11 cellular contexts compared by ENCODE assay signal in the genomic region with DNA sequence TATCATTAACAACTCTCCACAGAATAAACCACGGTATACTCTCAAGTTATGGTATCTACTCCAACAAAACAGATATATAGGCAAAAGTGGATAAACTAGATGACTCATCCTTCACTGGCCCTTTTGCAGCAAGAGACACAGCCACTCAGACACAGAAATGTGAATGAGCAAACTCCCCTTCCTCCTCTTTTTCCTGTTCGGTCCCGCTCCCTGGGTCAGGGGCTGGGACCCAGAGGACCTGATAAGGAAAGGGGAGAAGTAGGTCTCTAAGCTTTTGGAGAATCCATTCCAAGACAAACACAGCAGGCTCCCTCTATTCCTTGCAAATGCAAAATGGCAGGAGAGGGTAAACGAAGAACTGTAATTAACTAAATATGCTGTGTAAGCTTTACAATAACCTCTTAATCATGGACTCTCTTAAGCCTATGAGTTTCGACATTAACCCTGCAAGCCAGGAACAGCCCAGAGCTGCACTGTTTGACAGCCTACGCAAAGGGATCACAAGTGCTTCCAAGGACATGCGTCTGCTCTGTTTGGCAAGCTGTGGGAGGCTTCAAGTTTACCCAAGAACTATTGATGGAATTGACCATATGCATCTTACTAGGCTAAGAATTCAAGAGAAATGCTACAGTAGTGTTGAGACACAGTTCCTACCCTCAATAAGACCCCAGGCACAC.
DNase-seq lines count a peak whose midpoint lies in the region; ATAC-seq and TF ChIP-seq lines count a peak whose summit lies in the region.
"Had no signal": no experiment of that assay in that cellular context is flagged by ENCODE, and none has a peak within 500 bp of the region (broad histone marks: within the 10 kb centered on the region; RNA-seq: fewer than 3 reads in every experiment).

No MANE protein-coding gene starts in this region.

- H3K4me1 ChIP-seq in hepatocyte (ENCODE audit: insufficient read depth) (peaks cover 51% of the 10 kb centered on the region), stomach (peaks cover 13 to 66% (median 45%) of the 10 kb centered on the region in 4 donors), right lobe of liver (no peaks in the 10 kb centered on the region)

- ATAC-seq in right lobe of liver: no peak
- no peak for ATAC-seq in GM18870 (IDR thresholded peaks at IDR 0.05; ENCODE audit: unreplicated experiment)
- ATAC-seq: activated CD8-positive, alpha-beta memory T cell treated with anti-CD3 and anti-CD28 coated beads, Interleukin-2, amount 10 ng/mL, durations not matched to agents 7 days and 5 days; stimulated activated naive CD8-positive, alpha-beta T cell treated with anti-CD3 and anti-CD28 coated beads, Interleukin-15, amount 100 ng/mL, for 72 hours had no signal

- H2AFZ ChIP-seq in hepatocyte: no peak overlapping the region

- peak overlapping the region; percentile 52 for H3K27ac ChIP-seq in hepatocyte
- H3K27ac ChIP-seq in stomach: peak overlapping the region; percentile 13 to 71 (median 55)
- no peak overlapping the region for H3K27ac ChIP-seq in right lobe of liver
- H3K27ac ChIP-seq: KMS-11 had no signal

- H3K4me2 ChIP-seq in hepatocyte: peak overlapping the region; percentile 48
- H3K4me2 ChIP-seq: KMS-11 had no signal

- TF ChIP-seq POLR2A in stomach (IDR thresholded peaks at IDR 0.05) (no peak), right lobe of liver (IDR thresholded peaks at IDR 0.05) (no peak)

- intact Hi-C loops in stomach (cut with DNase I; ENCODE audit: low total_unique reads): no loop called here
- intact Hi-C loops in right lobe of liver (cut with DNase I): no loop called here

- TF ChIP-seq EP300 in stomach (IDR thresholded peaks at IDR 0.05): no peak

- TF ChIP-seq CTCF in cardiac fibroblast (IDR thresholded peaks at IDR 0.05; ENCODE audit: low read depth, low read length) (no peak), hepatocyte (IDR thresholded peaks at IDR 0.05; ENCODE audit: poor library complexity) (no peak), stomach (IDR thresholded peaks at IDR 0.05) (no peak), right lobe of liver (IDR thresholded peaks at IDR 0.05) (no peak)

- peaks cover 78% of the 10 kb centered on the region for H3K79me2 ChIP-seq in hepatocyte

- H3K27me3 ChIP-seq in hepatocyte (no peaks in the 10 kb centered on the region), stomach (no peaks in the 10 kb centered on the region), right lobe of liver (no peaks in the 10 kb centered on the region)

- WGBS in hepatocyte (ENCODE audit: low lambda C conversion rate, missing lambda C conversion rate): 47% methylated on average over 7 of the region's 7 CpGs
- WGBS in stomach, 5 donors: 32 to 48% (median 44%) methylated on average over 6 to 7 of the region's 7 CpGs
- 50% methylated on average over 7 of the region's 7 CpGs for WGBS in right lobe of liver (ENCODE audit: insufficient coverage, low coverage, low lambda C conversion rate, missing lambda C conversion rate)

- H3K9me3 ChIP-seq in hepatocyte (ENCODE audit: low read depth) (no peaks in the 10 kb centered on the region), stomach (no peaks in the 10 kb centered on the region), right lobe of liver (no peaks in the 10 kb centered on the region)

- no peaks in the 10 kb centered on the region for H3K9me2 ChIP-seq in hepatocyte (replicated peaks; ENCODE audit: insufficient read depth)

- H3K36me3 ChIP-seq in hepatocyte (replicated peaks; ENCODE audit: insufficient read depth, low read depth): no peaks in the 10 kb centered on the region
- H3K36me3 ChIP-seq in stomach: no peaks in the 10 kb centered on the region
- no peaks in the 10 kb centered on the region for H3K36me3 ChIP-seq in right lobe of liver

- peak; percentile 80 for DNase-seq in NCI-H69 (lab: John Stamatoyannopoulos, UW)
- DNase-seq in cardiac fibroblast (ENCODE audit: low read depth in 2 of 2): peak; percentile 37 to 88
- no peak for DNase-seq in hepatocyte (ENCODE audit: low spot score)
- DNase-seq in stomach: no peak
- no peak for DNase-seq in right lobe of liver
- no peak for DNase-seq in NCI-H187 treated with DMSO at 0.1 percent for 48 hours (lab: John Stamatoyannopoulos, UW)
- DNase-seq: activated CD8-positive, alpha-beta memory T cell treated with anti-CD3 and anti-CD28 coated beads, Interleukin-2, amount 10 ng/mL, durations not matched to agents 7 days and 5 days; activated naive CD8-positive, alpha-beta T cell treated with anti-CD3 and anti-CD28 coated beads for 36 hours; stimulated activated naive CD8-positive, alpha-beta T cell treated with anti-CD3 and anti-CD28 coated beads, Interleukin-15, amount 100 ng/mL, for 72 hours had no signal

- H4K20me1 ChIP-seq in hepatocyte (ENCODE audit: insufficient read depth, poor library complexity, severe bottlenecking): no peaks in the 10 kb centered on the region

- H3K4me3 ChIP-seq in cardiac fibroblast (replicated peaks in 1 of 2; ENCODE audit: low read depth in 2 of 2, low read length in 2 of 2): no peak overlapping the region
- no peak overlapping the region for H3K4me3 ChIP-seq in hepatocyte
- H3K4me3 ChIP-seq in stomach: no peak overlapping the region
- no peak overlapping the region for H3K4me3 ChIP-seq in right lobe of liver

Comparison
In these comparisons a context has a peak if more than half of its experiments do, and no peak if none do; other contexts are left out.
1. DNase-seq: peak in NCI-H69 (single experiment) and cardiac fibroblast (2 of 2); none in hepatocyte (single experiment), stomach (single experiment), right lobe of liver (0 of 3) and NCI-H187 treated with DMSO at 0.1 percent for 48 hours (single experiment).
2. H3K27ac ChIP-seq: peak in hepatocyte (single experiment) and stomach (5 of 5); none in right lobe of liver (0 of 3).